In the genomic region with DNA sequence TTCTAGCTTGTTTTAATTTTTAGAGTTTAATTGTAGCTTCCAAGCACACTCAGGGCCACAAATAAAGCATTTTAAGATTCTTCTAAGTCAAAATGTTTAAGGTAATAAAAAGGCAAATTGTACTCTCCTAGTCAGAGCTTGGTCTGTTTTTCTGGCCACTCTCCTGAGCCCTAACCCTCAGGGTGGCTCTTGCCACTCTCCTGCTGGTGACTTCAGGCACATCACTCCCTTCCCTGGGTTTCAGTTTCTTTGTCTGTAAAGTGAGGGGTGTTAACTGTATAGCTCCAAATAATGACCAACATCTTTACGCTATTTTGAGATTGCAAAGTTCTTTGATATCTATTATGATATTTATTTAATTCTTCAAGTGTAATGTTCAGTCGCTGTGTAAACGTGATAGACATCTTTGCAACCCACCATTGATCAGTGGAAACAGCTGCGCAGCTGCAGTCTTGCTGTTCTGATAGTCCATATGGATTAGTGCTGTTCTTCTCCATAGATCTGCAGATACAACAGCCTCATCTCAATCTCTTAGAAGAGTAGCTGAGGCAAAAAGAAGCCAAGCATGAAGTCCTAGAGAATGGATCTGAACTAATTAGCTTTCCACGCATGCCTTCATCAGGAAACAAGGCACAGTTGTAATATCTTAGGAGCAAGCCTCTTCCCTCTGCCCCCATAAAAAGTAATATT, we compare ENCODE assay signal across 18 cellular contexts.
"Had no signal": no experiment of that assay in that cellular context is flagged by ENCODE, and none has a peak within 500 bp of the region (broad histone marks: within the 10 kb centered on the region; RNA-seq: fewer than 3 reads in every experiment).

No MANE protein-coding gene starts in this region.

- FAIRE-seq: colon, pancreas, urothelium cell line had no signal

- H3K36me3 ChIP-seq: cardiac muscle cell, gastroesophageal sphincter, pancreas, stomach, thoracic aorta had no signal

- H3K27ac ChIP-seq: cardiac muscle cell, gastroesophageal sphincter, pancreas, skin epidermis, stomach, thoracic aorta had no signal

- H3K4me1 ChIP-seq: gastroesophageal sphincter, pancreas, stomach had no signal

- DNase-seq: activated CD4-positive, alpha-beta memory T cell treated with anti-CD3 and anti-CD28 coated beads, Interleukin-2, amount 10 ng/mL, durations not matched to agents 7 days and 5 days; activated gamma-delta T cell treated with Interleukin-2 at 50 U/mL for 16 hours; activated naive CD8-positive, alpha-beta T cell treated with anti-CD3 and anti-CD28 coated beads, Interleukin-2, amount 10 ng/mL, durations not matched to agents 7 days and 5 days; activated T-cell treated with anti-CD3 and anti-CD28 coated beads, Interleukin-2, amount 50 U/mL, for 72 hours; anterior cingulate cortex; left ventricle myocardium superior; mesendoderm; pancreas; retina; stimulated activated CD4-positive, alpha-beta T cell treated with anti-CD3 and anti-CD28 coated beads, Interleukin-4, amount 100 ng/mL, for 4 hours; stomach; T-helper 9 cell had no signal

- H3K27me3 ChIP-seq: cardiac muscle cell, gastroesophageal sphincter, pancreas, stomach had no signal

- H3K9me3 ChIP-seq: gastroesophageal sphincter, pancreas, stomach, thoracic aorta had no signal

- H3K4me3 ChIP-seq: cardiac muscle cell, gastroesophageal sphincter, pancreas, skin epidermis, stomach, thoracic aorta had no signal
